ENCODE assay signal across 1 cellular context in genomic region chr3:30684361-30684760, GRCh38.
TF ChIP-seq lines count a peak whose summit lies in the region.

No MANE protein-coding gene starts in this region.

TF ChIP-seq in HepG2, 621 proteins besides CTCF, POLR2A, EP300 and RAD21 (continued from another document):
- TF ChIP-seq RBM22 (optimal IDR thresholded peaks at IDR 0.05; ENCODE audit: low read length) (peak; percentile 74), KLF9 (CRISPR knock-in tag; IDR thresholded peaks at IDR 0.05; ENCODE audit: low read depth) (no peak), POLR2AphosphoS2 (IDR thresholded peaks at IDR 0.05; ENCODE audit: low read depth, low read length) (0 out of 2 replicates have a peak, but pooled peaks have one; percentile 11), RARG (CRISPR knock-in tag; IDR thresholded peaks at IDR 0.05; ENCODE audit: low read depth) (no peak), ZNF770 (CRISPR knock-in tag; IDR thresholded peaks at IDR 0.05) (no peak), ZNF367 (CRISPR knock-in tag; IDR thresholded peaks at IDR 0.05; ENCODE audit: borderline replicate concordance) (no peak), ZNF274 (CRISPR knock-in tag; IDR thresholded peaks at IDR 0.05) (no peak), KLF11 (CRISPR knock-in tag; IDR thresholded peaks at IDR 0.05) (no peak), CBFB (CRISPR knock-in tag; IDR thresholded peaks at IDR 0.05) (no peak), ZNF34 (CRISPR knock-in tag; IDR thresholded peaks at IDR 0.05; ENCODE audit: borderline replicate concordance) (no peak), TARDBP (CRISPR knock-in tag; IDR thresholded peaks at IDR 0.05) (0 out of 2 replicates have a peak, but pooled peaks have one; percentile 23), ZNF562 (CRISPR knock-in tag; IDR thresholded peaks at IDR 0.05; ENCODE audit: borderline replicate concordance) (no peak), REL (CRISPR knock-in tag; conservative IDR thresholded peaks at IDR 0.05) (no peak), SAP130 (CRISPR knock-in tag; IDR thresholded peaks at IDR 0.05; ENCODE audit: low read depth) (no peak), ZNF3 (CRISPR knock-in tag; IDR thresholded peaks at IDR 0.05) (no peak), ZIK1 (CRISPR knock-in tag; IDR thresholded peaks at IDR 0.05; ENCODE audit: borderline replicate concordance, low read depth) (no peak), ZNF619 (CRISPR knock-in tag; IDR thresholded peaks at IDR 0.05) (no peak), ZNF768 (CRISPR knock-in tag; IDR thresholded peaks at IDR 0.05) (no peak)
TF ChIP-seq in HepG2: peak in this region for 4.
